Comparison of ENCODE assay signal across 1 cellular context in the genomic region with DNA sequence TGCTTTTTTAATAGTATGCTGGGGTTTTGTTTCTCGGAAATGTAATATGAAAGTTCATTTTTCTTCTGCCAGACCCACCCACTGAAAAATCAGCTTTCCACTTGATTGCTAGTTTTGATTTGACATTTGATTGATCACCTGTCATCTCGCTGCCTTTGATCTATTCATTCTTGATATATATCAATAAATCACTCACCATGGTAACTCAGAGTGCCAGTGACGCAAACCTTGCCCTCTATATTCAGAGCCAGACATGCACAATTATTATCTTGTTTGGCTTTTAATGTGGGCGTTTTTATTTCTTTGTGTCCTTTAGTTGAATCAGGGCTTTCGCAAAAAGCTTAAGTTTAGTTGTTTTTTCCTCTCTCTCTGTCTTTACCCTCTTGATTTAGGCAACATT.
TF ChIP-seq lines count a peak whose summit lies in the region.

No MANE protein-coding gene starts in this region.

TF ChIP-seq in K562, 482 proteins besides CTCF, POLR2A, EP300 and RAD21 (continued from another document):
- TF ChIP-seq, protein P1, sequence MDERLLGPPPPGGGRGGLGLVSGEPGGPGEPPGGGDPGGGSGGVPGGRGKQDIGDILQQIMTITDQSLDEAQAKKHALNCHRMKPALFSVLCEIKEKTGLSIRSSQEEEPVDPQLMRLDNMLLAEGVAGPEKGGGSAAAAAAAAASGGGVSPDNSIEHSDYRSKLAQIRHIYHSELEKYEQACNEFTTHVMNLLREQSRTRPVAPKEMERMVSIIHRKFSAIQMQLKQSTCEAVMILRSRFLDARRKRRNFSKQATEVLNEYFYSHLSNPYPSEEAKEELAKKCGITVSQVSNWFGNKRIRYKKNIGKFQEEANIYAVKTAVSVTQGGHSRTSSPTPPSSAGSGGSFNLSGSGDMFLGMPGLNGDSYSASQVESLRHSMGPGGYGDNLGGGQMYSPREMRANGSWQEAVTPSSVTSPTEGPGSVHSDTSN (CRISPR knock-in tag; IDR thresholded peaks at IDR 0.05; ENCODE audit: low read depth): no peak
- TF ChIP-seq, protein P1 (tag; conservative IDR thresholded peaks at IDR 0.05; ENCODE audit: low read depth): peak; percentile 69
- TF ChIP-seq, protein P2, sequence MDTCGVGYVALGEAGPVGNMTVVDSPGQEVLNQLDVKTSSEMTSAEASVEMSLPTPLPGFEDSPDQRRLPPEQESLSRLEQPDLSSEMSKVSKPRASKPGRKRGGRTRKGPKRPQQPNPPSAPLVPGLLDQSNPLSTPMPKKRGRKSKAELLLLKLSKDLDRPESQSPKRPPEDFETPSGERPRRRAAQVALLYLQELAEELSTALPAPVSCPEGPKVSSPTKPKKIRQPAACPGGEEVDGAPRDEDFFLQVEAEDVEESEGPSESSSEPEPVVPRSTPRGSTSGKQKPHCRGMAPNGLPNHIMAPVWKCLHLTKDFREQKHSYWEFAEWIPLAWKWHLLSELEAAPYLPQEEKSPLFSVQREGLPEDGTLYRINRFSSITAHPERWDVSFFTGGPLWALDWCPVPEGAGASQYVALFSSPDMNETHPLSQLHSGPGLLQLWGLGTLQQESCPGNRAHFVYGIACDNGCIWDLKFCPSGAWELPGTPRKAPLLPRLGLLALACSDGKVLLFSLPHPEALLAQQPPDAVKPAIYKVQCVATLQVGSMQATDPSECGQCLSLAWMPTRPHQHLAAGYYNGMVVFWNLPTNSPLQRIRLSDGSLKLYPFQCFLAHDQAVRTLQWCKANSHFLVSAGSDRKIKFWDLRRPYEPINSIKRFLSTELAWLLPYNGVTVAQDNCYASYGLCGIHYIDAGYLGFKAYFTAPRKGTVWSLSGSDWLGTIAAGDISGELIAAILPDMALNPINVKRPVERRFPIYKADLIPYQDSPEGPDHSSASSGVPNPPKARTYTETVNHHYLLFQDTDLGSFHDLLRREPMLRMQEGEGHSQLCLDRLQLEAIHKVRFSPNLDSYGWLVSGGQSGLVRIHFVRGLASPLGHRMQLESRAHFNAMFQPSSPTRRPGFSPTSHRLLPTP (IDR thresholded peaks at IDR 0.05; ENCODE audit: borderline replicate concordance, extremely low read depth, insufficient read length): no peak
- no peak for TF ChIP-seq ZFP36 (IDR thresholded peaks at IDR 0.05; ENCODE audit: low read depth, low read length, partially characterized antibody)
- TF ChIP-seq, protein P3, sequence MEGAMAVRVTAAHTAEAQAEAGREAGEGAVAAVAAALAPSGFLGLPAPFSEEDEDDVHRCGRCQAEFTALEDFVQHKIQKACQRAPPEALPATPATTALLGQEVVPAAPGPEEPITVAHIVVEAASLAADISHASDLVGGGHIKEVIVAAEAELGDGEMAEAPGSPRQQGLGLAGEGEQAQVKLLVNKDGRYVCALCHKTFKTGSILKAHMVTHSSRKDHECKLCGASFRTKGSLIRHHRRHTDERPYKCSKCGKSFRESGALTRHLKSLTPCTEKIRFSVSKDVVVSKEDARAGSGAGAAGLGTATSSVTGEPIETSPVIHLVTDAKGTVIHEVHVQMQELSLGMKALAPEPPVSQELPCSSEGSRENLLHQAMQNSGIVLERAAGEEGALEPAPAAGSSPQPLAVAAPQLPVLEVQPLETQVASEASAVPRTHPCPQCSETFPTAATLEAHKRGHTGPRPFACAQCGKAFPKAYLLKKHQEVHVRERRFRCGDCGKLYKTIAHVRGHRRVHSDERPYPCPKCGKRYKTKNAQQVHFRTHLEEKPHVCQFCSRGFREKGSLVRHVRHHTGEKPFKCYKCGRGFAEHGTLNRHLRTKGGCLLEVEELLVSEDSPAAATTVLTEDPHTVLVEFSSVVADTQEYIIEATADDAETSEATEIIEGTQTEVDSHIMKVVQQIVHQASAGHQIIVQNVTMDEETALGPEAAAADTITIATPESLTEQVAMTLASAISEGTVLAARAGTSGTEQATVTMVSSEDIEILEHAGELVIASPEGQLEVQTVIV (CRISPR knock-in tag; IDR thresholded peaks at IDR 0.05; ENCODE audit: borderline replicate concordance): no peak
